In the genomic region with DNA sequence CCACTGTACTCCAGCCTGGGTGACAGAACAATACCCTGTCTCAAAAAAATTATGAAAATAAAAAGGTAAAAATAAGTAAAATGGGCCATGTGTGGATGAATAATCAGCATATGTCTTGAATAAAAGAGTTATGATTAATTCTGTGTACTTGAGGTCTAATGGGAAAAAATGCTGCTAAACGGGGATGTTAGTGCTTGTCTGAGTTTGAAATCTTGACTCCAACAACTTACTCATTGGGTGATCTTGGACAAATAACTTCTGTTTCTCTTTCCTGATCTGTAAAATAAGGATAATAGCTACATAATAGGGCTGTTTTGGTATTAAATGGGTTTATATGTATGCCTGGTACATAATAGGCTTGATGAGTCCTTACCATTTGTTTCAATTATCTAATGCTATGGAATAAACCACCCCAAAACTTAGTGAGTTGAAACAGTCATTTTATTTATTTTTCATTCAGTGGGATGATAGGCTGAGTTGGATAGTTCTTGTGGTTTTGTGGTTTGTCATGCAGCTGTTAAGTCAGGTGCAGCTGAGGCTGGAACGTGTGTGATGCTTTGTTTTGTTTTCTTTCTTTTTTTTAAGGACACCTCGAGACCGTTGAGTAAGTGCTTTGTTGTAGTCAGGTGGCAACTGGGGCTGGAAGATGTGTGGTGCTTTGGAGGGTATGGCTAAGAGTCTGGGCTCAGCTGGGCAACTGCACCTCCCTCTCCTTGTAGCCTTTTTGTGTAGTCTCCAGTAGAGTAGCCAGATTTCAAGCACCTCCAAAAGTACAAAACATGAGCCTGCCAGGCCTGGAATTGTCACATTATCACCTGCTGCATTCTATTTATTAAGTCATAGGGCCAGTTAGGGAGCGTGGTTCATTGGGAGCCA, we compare ENCODE assay signal across 1 cellular context.
TF ChIP-seq lines count a peak whose summit lies in the region.

No MANE protein-coding gene starts in this region.

TF ChIP-seq in HEK293, 187 proteins besides CTCF, POLR2A, EP300 and RAD21 (continued from another document and continues in another):
- no peak for TF ChIP-seq ZNF280C (tag by site-specific recombination; IDR thresholded peaks at IDR 0.05)
- no peak; the same call in 1 of the 2 replicates for TF ChIP-seq ZNF266 (tag by site-specific recombination; IDR thresholded peaks at IDR 0.05; ENCODE audit: low read depth)
- no peak for TF ChIP-seq ZNF350 (tag by site-specific recombination; IDR thresholded peaks at IDR 0.05)
- no peak for TF ChIP-seq ZNF510 (tag by site-specific recombination; IDR thresholded peaks at IDR 0.05; ENCODE audit: insufficient replicate concordance)
- no peak for TF ChIP-seq ZNF416 (tag by site-specific recombination; IDR thresholded peaks at IDR 0.05)
- TF ChIP-seq ZXDB (tag by site-specific recombination; IDR thresholded peaks at IDR 0.05): peak; percentile 51; the same call in 1 of the 2 replicates
- no peak for TF ChIP-seq ZNF670 (tag by site-specific recombination; IDR thresholded peaks at IDR 0.05; ENCODE audit: low read depth)
- peak; percentile 89 for TF ChIP-seq PRDM4 (tag by site-specific recombination; IDR thresholded peaks at IDR 0.05)
- TF ChIP-seq ZNF701 (tag by site-specific recombination; IDR thresholded peaks at IDR 0.05): no peak
- no peak for TF ChIP-seq ZNF324 (tag by site-specific recombination; IDR thresholded peaks at IDR 0.05)
- no peak for TF ChIP-seq ZNF664 (tag by site-specific recombination; IDR thresholded peaks at IDR 0.05)
- TF ChIP-seq ZNF785 (tag by site-specific recombination; IDR thresholded peaks at IDR 0.05): no peak
- TF ChIP-seq WT1 (tag by site-specific recombination; IDR thresholded peaks at IDR 0.05): peak; percentile 45; the same call in 1 of the 2 replicates
- no peak for TF ChIP-seq RBAK (tag by site-specific recombination; IDR thresholded peaks at IDR 0.05)
- no peak for TF ChIP-seq ZNF214 (tag by site-specific recombination; IDR thresholded peaks at IDR 0.05; ENCODE audit: borderline replicate concordance)
- TF ChIP-seq, protein P1, sequence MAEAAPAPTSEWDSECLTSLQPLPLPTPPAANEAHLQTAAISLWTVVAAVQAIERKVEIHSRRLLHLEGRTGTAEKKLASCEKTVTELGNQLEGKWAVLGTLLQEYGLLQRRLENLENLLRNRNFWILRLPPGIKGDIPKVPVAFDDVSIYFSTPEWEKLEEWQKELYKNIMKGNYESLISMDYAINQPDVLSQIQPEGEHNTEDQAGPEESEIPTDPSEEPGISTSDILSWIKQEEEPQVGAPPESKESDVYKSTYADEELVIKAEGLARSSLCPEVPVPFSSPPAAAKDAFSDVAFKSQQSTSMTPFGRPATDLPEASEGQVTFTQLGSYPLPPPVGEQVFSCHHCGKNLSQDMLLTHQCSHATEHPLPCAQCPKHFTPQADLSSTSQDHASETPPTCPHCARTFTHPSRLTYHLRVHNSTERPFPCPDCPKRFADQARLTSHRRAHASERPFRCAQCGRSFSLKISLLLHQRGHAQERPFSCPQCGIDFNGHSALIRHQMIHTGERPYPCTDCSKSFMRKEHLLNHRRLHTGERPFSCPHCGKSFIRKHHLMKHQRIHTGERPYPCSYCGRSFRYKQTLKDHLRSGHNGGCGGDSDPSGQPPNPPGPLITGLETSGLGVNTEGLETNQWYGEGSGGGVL (tag by site-specific recombination; IDR thresholded peaks at IDR 0.05): no peak
- no peak for TF ChIP-seq ZNF16 (tag by site-specific recombination; IDR thresholded peaks at IDR 0.05; ENCODE audit: low read depth)
- TF ChIP-seq ZFHX2 (tag by site-specific recombination; conservative IDR thresholded peaks at IDR 0.05): no peak
- TF ChIP-seq KLF8 (tag by site-specific recombination; IDR thresholded peaks at IDR 0.05): peak; percentile 73
- no peak for TF ChIP-seq SCRT1 (tag by site-specific recombination; IDR thresholded peaks at IDR 0.05; ENCODE audit: borderline replicate concordance)
- TF ChIP-seq TSHZ1 (tag by site-specific recombination; IDR thresholded peaks at IDR 0.05; ENCODE audit: borderline replicate concordance): peak; percentile 67; the same call in 1 of the 2 replicates
- TF ChIP-seq ZNF830 (tag by site-specific recombination; IDR thresholded peaks at IDR 0.05; ENCODE audit: low read depth): no peak
- TF ChIP-seq ZNF747 (tag by site-specific recombination; IDR thresholded peaks at IDR 0.05): no peak
- no peak for TF ChIP-seq ZBTB20 (tag by site-specific recombination; IDR thresholded peaks at IDR 0.05)
- TF ChIP-seq, protein P2, sequence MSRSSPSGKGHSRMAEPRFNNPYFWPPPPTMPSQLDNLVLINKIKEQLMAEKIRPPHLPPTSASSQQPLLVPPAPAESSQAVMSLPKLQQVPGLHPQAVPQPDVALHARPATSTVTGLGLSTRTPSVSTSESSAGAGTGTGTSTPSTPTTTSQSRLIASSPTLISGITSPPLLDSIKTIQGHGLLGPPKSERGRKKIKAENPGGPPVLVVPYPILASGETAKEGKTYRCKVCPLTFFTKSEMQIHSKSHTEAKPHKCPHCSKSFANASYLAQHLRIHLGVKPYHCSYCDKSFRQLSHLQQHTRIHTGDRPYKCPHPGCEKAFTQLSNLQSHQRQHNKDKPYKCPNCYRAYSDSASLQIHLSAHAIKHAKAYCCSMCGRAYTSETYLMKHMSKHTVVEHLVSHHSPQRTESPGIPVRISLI (tag by site-specific recombination; IDR thresholded peaks at IDR 0.05): peak; percentile 97
- TF ChIP-seq OSR2 (tag by site-specific recombination; IDR thresholded peaks at IDR 0.05): peak; percentile 67
- no peak for TF ChIP-seq ZNF112 (tag by site-specific recombination; IDR thresholded peaks at IDR 0.05)
- no peak for TF ChIP-seq MZF1 (tag by site-specific recombination; IDR thresholded peaks at IDR 0.05; ENCODE audit: borderline replicate concordance)
- TF ChIP-seq, protein P3, sequence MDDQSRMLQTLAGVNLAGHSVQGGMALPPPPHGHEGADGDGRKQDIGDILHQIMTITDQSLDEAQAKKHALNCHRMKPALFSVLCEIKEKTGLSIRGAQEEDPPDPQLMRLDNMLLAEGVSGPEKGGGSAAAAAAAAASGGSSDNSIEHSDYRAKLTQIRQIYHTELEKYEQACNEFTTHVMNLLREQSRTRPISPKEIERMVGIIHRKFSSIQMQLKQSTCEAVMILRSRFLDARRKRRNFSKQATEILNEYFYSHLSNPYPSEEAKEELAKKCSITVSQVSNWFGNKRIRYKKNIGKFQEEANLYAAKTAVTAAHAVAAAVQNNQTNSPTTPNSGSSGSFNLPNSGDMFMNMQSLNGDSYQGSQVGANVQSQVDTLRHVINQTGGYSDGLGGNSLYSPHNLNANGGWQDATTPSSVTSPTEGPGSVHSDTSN (CRISPR knock-in tag; IDR thresholded peaks at IDR 0.05): no peak
- no peak for TF ChIP-seq BCL11B (tag by site-specific recombination; IDR thresholded peaks at IDR 0.05; ENCODE audit: low read depth)
- TF ChIP-seq, protein P4, sequence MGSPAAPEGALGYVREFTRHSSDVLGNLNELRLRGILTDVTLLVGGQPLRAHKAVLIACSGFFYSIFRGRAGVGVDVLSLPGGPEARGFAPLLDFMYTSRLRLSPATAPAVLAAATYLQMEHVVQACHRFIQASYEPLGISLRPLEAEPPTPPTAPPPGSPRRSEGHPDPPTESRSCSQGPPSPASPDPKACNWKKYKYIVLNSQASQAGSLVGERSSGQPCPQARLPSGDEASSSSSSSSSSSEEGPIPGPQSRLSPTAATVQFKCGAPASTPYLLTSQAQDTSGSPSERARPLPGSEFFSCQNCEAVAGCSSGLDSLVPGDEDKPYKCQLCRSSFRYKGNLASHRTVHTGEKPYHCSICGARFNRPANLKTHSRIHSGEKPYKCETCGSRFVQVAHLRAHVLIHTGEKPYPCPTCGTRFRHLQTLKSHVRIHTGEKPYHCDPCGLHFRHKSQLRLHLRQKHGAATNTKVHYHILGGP (tag by site-specific recombination; IDR thresholded peaks at IDR 0.05): 0 out of 2 replicates have a peak, but pooled peaks have one; percentile 2
- TF ChIP-seq ZBTB21 (tag by site-specific recombination; IDR thresholded peaks at IDR 0.05): no peak
- TF ChIP-seq ZNF600 (tag by site-specific recombination; IDR thresholded peaks at IDR 0.05): peak; percentile 93
- TF ChIP-seq ZNF2 (tag by site-specific recombination; IDR thresholded peaks at IDR 0.05): peak; percentile 65; the same call in 1 of the 2 replicates
- no peak for TF ChIP-seq ZNF311 (tag by site-specific recombination; IDR thresholded peaks at IDR 0.05; ENCODE audit: borderline replicate concordance)
- no peak for TF ChIP-seq HOXC10 (CRISPR knock-in tag; IDR thresholded peaks at IDR 0.05)
- no peak for TF ChIP-seq ZNF354C (tag by site-specific recombination; IDR thresholded peaks at IDR 0.05; ENCODE audit: borderline replicate concordance, low read depth)
- no peak for TF ChIP-seq ZFP41 (tag by site-specific recombination; IDR thresholded peaks at IDR 0.05; ENCODE audit: borderline replicate concordance)
- TF ChIP-seq ZNF843 (tag by site-specific recombination; IDR thresholded peaks at IDR 0.05): peak; percentile 52; the same call in 1 of the 2 replicates
- no peak for TF ChIP-seq KLF17 (tag by site-specific recombination; IDR thresholded peaks at IDR 0.05)
- TF ChIP-seq ZNF132 (tag by site-specific recombination; IDR thresholded peaks at IDR 0.05; ENCODE audit: borderline replicate concordance): no peak
- no peak; the same call in 1 of the 2 replicates for TF ChIP-seq FEZF1 (tag by site-specific recombination; IDR thresholded peaks at IDR 0.05)
- no peak for TF ChIP-seq ZNF426 (tag by site-specific recombination; IDR thresholded peaks at IDR 0.05)
